1 cellular context compared by ENCODE assay signal in the genomic region with DNA sequence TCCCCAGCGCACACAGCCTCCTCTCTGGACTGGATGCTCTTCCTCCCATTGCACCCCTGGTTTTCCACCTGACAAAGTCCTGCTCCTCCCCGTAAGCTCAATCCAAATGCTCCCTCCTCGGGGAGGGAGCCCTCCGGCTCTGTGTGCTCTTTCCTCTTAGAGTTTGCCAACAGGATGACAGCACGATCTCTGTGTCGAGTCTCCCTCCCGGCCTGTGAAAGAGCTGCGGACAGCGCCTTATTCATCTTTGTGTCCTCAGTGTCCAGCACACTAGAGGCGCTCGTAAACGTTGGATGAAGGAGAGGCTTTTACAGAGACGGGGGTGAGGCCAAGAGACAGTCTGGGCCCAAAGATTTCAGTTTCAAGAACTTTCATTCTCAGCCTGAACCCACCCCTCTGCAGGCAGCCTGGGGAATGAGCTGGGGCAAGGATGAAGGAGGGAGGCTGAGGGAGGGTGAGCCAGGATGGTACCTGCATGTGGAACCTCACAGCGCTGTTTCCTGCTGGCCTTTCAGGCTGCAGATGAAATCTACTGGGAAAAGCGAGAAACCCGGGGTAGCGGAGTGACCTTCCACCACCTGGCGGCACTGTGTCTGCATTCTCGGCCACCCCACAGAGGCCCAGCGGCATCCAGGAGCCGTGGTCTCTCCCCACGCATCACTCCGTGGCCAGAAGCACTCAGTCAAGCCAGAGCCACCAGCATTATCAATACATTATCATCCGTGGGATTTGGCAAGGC.
TF ChIP-seq lines count a peak whose summit lies in the region.

No MANE protein-coding gene starts in this region.

TF ChIP-seq in HepG2, 621 proteins besides CTCF, POLR2A, EP300 and RAD21:
- peak; percentile 27; the same call in 1 of the 2 replicates for TF ChIP-seq NFKB2 (CRISPR knock-in tag; IDR thresholded peaks at IDR 0.05; ENCODE audit: borderline replicate concordance)
- peak; percentile 59; the same call in 1 of the 2 replicates for TF ChIP-seq SALL1 (CRISPR knock-in tag; IDR thresholded peaks at IDR 0.05)
- peak; percentile 30; the same call in 1 of the 2 replicates for TF ChIP-seq ZNF687 (CRISPR knock-in tag; IDR thresholded peaks at IDR 0.05)
- TF ChIP-seq, protein P1, sequence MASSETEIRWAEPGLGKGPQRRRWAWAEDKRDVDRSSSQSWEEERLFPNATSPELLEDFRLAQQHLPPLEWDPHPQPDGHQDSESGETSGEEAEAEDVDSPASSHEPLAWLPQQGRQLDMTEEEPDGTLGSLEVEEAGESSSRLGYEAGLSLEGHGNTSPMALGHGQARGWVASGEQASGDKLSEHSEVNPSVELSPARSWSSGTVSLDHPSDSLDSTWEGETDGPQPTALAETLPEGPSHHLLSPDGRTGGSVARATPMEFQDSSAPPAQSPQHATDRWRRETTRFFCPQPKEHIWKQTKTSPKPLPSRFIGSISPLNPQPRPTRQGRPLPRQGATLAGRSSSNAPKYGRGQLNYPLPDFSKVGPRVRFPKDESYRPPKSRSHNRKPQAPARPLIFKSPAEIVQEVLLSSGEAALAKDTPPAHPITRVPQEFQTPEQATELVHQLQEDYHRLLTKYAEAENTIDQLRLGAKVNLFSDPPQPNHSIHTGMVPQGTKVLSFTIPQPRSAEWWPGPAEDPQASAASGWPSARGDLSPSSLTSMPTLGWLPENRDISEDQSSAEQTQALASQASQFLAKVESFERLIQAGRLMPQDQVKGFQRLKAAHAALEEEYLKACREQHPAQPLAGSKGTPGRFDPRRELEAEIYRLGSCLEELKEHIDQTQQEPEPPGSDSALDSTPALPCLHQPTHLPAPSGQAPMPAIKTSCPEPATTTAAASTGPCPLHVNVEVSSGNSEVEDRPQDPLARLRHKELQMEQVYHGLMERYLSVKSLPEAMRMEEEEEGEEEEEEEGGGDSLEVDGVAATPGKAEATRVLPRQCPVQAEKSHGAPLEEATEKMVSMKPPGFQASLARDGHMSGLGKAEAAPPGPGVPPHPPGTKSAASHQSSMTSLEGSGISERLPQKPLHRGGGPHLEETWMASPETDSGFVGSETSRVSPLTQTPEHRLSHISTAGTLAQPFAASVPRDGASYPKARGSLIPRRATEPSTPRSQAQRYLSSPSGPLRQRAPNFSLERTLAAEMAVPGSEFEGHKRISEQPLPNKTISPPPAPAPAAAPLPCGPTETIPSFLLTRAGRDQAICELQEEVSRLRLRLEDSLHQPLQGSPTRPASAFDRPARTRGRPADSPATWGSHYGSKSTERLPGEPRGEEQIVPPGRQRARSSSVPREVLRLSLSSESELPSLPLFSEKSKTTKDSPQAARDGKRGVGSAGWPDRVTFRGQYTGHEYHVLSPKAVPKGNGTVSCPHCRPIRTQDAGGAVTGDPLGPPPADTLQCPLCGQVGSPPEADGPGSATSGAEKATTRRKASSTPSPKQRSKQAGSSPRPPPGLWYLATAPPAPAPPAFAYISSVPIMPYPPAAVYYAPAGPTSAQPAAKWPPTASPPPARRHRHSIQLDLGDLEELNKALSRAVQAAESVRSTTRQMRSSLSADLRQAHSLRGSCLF (CRISPR knock-in tag; IDR thresholded peaks at IDR 0.05; ENCODE audit: borderline replicate concordance): no peak
- peak; percentile 56 for TF ChIP-seq XRCC5 (optimal IDR thresholded peaks at IDR 0.05; ENCODE audit: low read length)
- no peak for TF ChIP-seq ZNF160 (CRISPR knock-in tag; IDR thresholded peaks at IDR 0.05)
- no peak for TF ChIP-seq ZFP36L2 (CRISPR knock-in tag; IDR thresholded peaks at IDR 0.05)
- TF ChIP-seq SP140L (CRISPR knock-in tag; IDR thresholded peaks at IDR 0.05; ENCODE audit: borderline replicate concordance): no peak
- TF ChIP-seq ZSCAN25 (CRISPR knock-in tag; IDR thresholded peaks at IDR 0.05): no peak
- TF ChIP-seq STAG1 (CRISPR knock-in tag; IDR thresholded peaks at IDR 0.05): peak; percentile 79
- TF ChIP-seq, protein P2, sequence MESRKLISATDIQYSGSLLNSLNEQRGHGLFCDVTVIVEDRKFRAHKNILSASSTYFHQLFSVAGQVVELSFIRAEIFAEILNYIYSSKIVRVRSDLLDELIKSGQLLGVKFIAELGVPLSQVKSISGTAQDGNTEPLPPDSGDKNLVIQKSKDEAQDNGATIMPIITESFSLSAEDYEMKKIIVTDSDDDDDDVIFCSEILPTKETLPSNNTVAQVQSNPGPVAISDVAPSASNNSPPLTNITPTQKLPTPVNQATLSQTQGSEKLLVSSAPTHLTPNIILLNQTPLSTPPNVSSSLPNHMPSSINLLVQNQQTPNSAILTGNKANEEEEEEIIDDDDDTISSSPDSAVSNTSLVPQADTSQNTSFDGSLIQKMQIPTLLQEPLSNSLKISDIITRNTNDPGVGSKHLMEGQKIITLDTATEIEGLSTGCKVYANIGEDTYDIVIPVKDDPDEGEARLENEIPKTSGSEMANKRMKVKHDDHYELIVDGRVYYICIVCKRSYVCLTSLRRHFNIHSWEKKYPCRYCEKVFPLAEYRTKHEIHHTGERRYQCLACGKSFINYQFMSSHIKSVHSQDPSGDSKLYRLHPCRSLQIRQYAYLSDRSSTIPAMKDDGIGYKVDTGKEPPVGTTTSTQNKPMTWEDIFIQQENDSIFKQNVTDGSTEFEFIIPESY (CRISPR knock-in tag; IDR thresholded peaks at IDR 0.05): 0 out of 2 replicates have a peak, but pooled peaks have one; percentile 24
- TF ChIP-seq DNMT1 (CRISPR knock-in tag; IDR thresholded peaks at IDR 0.05): no peak
- TF ChIP-seq KDM2A (CRISPR knock-in tag; IDR thresholded peaks at IDR 0.05; ENCODE audit: borderline replicate concordance, low read depth): 0 out of 2 replicates have a peak, but pooled peaks have one; percentile 43
- peak; percentile 44 for TF ChIP-seq SMC3 (IDR thresholded peaks at IDR 0.05; ENCODE audit: low read length)
- no peak for TF ChIP-seq RARG (CRISPR knock-in tag; IDR thresholded peaks at IDR 0.05; ENCODE audit: low read depth)
- TF ChIP-seq KDM5B (CRISPR knock-in tag; IDR thresholded peaks at IDR 0.05; ENCODE audit: borderline replicate concordance): no peak
- TF ChIP-seq DNMT3B (CRISPR knock-in tag; conservative IDR thresholded peaks at IDR 0.05): no peak
